13 cellular contexts compared by ENCODE assay signal in the genomic region with DNA sequence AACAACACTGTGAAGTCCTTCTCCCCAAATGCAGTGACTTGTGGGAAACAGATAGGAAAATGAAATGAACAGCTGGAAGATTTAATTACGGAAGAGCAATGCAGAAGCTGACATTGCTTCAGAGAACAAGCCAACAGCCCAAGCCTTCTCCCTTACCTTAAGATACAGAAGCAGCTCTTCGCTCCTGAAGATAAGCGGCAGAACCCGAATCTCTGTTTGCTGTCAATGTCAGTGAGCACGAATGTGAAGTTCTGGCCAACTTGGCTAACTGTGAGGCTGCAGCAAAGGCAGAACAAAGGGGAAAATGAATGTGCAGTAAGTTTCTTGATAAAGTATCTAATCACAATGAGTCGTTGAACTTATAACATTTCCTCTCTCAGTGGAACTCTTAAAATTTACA.
"Had no signal": no experiment of that assay in that cellular context is flagged by ENCODE, and none has a peak within 500 bp of the region (broad histone marks: within the 10 kb centered on the region; RNA-seq: fewer than 3 reads in every experiment).

No MANE protein-coding gene starts in this region.

- H3K9me3 Mint-ChIP-seq: natural killer cell, type B pancreatic cell had no signal

- DNase-seq: activated CD4-positive, alpha-beta T cell treated with anti-CD3 and anti-CD28 coated beads for 1 hour; activated CD4-positive, alpha-beta T cell treated with anti-CD3 and anti-CD28 coated beads, Interleukin-2, amount 50 U/mL, for 4 hours; activated naive CD4-positive, alpha-beta T cell; activated T-cell treated with anti-CD3 and anti-CD28 coated beads for 4 hours; hypothalamus; natural killer cell; small intestine; stimulated activated CD4-positive, alpha-beta T cell treated with anti-CD3 and anti-CD28 coated beads, Interleukin-4, amount 100 ng/mL, for 24 hours; stimulated activated naive CD4-positive, alpha-beta T cell had no signal

- H3K9me3 ChIP-seq: suprapubic skin had no signal

- H3K4me3 ChIP-seq: lung, suprapubic skin had no signal

- H3K27me3 ChIP-seq: suprapubic skin had no signal

- H3K4me3 Mint-ChIP-seq: natural killer cell, type B pancreatic cell had no signal

- H3K27ac ChIP-seq: suprapubic skin, VCaP had no signal

- H3K36me3 Mint-ChIP-seq: natural killer cell had no signal

- H3K4me1 ChIP-seq: suprapubic skin had no signal

- ATAC-seq: natural killer cell had no signal

- H3K27ac Mint-ChIP-seq: natural killer cell, type B pancreatic cell had no signal

- H3K36me3 ChIP-seq: suprapubic skin had no signal

- H3K27me3 Mint-ChIP-seq: type B pancreatic cell had no signal
